ENCODE assay signal across 14 cellular contexts in the genomic region with DNA sequence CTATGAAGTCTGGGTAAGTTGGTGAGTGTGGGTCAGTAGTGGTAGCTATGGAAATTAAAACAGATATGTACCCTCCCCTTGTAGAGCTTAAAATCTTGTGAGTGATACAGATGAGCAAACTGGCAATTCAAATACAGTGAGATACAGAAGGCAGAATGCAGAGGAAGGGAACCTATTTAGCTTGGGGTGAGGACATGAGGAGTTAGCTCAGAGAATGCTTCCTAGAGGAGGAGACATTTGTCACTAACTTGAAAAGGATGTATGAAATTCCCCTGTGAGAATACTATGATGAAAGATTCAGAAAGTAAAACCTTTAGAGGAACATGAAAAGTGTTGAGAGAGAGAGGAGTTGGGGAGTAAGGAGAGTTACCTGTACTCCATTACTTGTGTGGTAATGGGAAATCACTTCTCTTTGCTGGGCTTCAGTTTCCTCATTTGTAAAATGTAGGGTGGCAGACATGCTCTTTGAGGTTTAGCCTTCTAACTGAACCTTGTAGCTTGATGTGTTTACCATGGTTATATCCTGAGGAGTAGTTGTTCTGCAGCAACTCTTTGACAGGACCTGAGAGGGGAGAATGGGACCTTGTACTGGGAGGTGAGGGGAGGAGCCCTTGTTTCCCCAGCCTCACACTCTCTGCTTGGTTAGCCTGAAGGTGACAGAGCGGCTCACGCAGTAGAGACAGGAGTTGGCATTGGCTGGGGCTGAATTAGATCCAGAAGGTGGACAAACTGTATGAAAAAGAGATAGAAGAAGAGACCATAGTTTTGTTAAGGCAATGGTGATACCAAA. TPM values are rescaled to one million over a fixed set of nuclear protein-coding genes. Genes with fewer than 3 reads are reported as not detected.
DNase-seq lines count a peak whose midpoint lies in the region; ATAC-seq, FAIRE-seq and TF ChIP-seq lines count a peak whose summit lies in the region.
"Had no signal": no experiment of that assay in that cellular context is flagged by ENCODE, and none has a peak within 500 bp of the region (broad histone marks: within the 10 kb centered on the region; RNA-seq: fewer than 3 reads in every experiment).

No MANE protein-coding gene starts in this region.

- FAIRE-seq in GM12891 (lab: Jason Lieb, UNC): peak; percentile 87

- no peak overlapping the region for H3K27ac ChIP-seq in hepatocyte
- H3K27ac ChIP-seq in effector memory CD4-positive, alpha-beta T cell (ENCODE audit: insufficient read depth, low read length, poor library complexity, severe bottlenecking): no peak overlapping the region

- WGBS in hepatocyte (ENCODE audit: low lambda C conversion rate, missing lambda C conversion rate): 82% methylated on average over 2 of the region's 2 CpGs

- H3K36me3 ChIP-seq in hepatocyte (replicated peaks; ENCODE audit: insufficient read depth, low read depth): no peaks in the 10 kb centered on the region
- H3K36me3 ChIP-seq in effector memory CD4-positive, alpha-beta T cell (ENCODE audit: control insufficient read depth, insufficient read depth, low read length): no peaks in the 10 kb centered on the region
- H3K36me3 ChIP-seq: uterus had no signal

- no peaks in the 10 kb centered on the region for H4K20me1 ChIP-seq in hepatocyte (ENCODE audit: insufficient read depth, poor library complexity, severe bottlenecking)

- no peaks in the 10 kb centered on the region for H3K27me3 ChIP-seq in hepatocyte
- no peaks in the 10 kb centered on the region for H3K27me3 ChIP-seq in effector memory CD4-positive, alpha-beta T cell (replicated peaks; ENCODE audit: control insufficient read depth, insufficient read depth, low read length, poor library complexity, severe bottlenecking)
- H3K27me3 ChIP-seq: uterus had no signal

- no peak for TF ChIP-seq CTCF in hepatocyte (IDR thresholded peaks at IDR 0.05; ENCODE audit: poor library complexity)

- no peak overlapping the region for H3K4me3 ChIP-seq in hepatocyte
- H3K4me3 ChIP-seq in effector memory CD4-positive, alpha-beta T cell (ENCODE audit: insufficient read depth, low read depth, low read length, poor library complexity, severe bottlenecking): no peak overlapping the region
- H3K4me3 ChIP-seq: uterus had no signal

- no peak overlapping the region for H3K4me2 ChIP-seq in hepatocyte
- H3K4me2 ChIP-seq: SK-N-SH had no signal

- no peak for TF ChIP-seq POLR2A in GM12891 (IDR thresholded peaks at IDR 0.05; ENCODE audit: low read depth, low read length)

- H3K9me2 ChIP-seq in hepatocyte (replicated peaks; ENCODE audit: insufficient read depth): no peaks in the 10 kb centered on the region
- H3K9me2 ChIP-seq: SK-N-SH had no signal

- DNase-seq in GM12891 (ENCODE audit: insufficient read length, low spot score): no peak
- DNase-seq in hepatocyte (ENCODE audit: low spot score): peak; percentile 48
- DNase-seq in NCI-H82 treated with DMSO at 0.1 percent for 48 hours (lab: John Stamatoyannopoulos, UW; ENCODE audit: unreplicated experiment): no peak
- DNase-seq in effector memory CD4-positive, alpha-beta T cell: no peak
- DNase-seq in NCI-H2029 treated with DMSO at 0.1 percent for 48 hours (lab: John Stamatoyannopoulos, UW): no peak
- DNase-seq in COLO829 (ENCODE audit: low spot score): no peak
- DNase-seq: activated naive CD8-positive, alpha-beta T cell treated with anti-CD3 and anti-CD28 coated beads, Interleukin-2, amount 50 U/mL, for 24 hours; activated T-cell treated with anti-CD3 and anti-CD28 coated beads, Interleukin-2, amount 50 U/mL, for 1 hour; MM.1S; SK-N-SH; stimulated activated CD4-positive, alpha-beta T cell treated with anti-CD3 and anti-CD28 coated beads, Interleukin-15, amount 100 ng/mL, for 24 hours; uterus had no signal

- H2AFZ ChIP-seq in hepatocyte: no peak overlapping the region

- H3K4me1 ChIP-seq in hepatocyte (ENCODE audit: insufficient read depth): no peaks in the 10 kb centered on the region
- no peaks in the 10 kb centered on the region for H3K4me1 ChIP-seq in effector memory CD4-positive, alpha-beta T cell (ENCODE audit: control insufficient read depth, insufficient read depth, low read length, poor library complexity, severe bottlenecking)
- H3K4me1 ChIP-seq: uterus had no signal

- H3K79me2 ChIP-seq in hepatocyte: peaks cover 82% of the 10 kb centered on the region

- H3K9me3 ChIP-seq in hepatocyte (ENCODE audit: low read depth): no peaks in the 10 kb centered on the region
- no peaks in the 10 kb centered on the region for H3K9me3 ChIP-seq in effector memory CD4-positive, alpha-beta T cell (ENCODE audit: control insufficient read depth, low read length)
- H3K9me3 ChIP-seq: SK-N-SH, uterus had no signal

- ATAC-seq in GM21360 (IDR thresholded peaks at IDR 0.05; ENCODE audit: unreplicated experiment) (peak; percentile 44), HG03135 (IDR thresholded peaks at IDR 0.05; ENCODE audit: unreplicated experiment) (peak; percentile 36)
- ATAC-seq: activated naive CD8-positive, alpha-beta T cell treated with anti-CD3 and anti-CD28 coated beads, Interleukin-2, amount 50 U/mL, for 24 hours had no signal

TF ChIP-seq in GM12891, 5 proteins besides CTCF, POLR2A, EP300 and RAD21:
- TF ChIP-seq POLR2AphosphoS5 (IDR thresholded peaks at IDR 0.05; ENCODE audit: low read depth, low read length) (no peak), PAX5 (IDR thresholded peaks at IDR 0.05; ENCODE audit: insufficient read depth, low read length, severe bottlenecking) (no peak), TAF1 (IDR thresholded peaks at IDR 0.05; ENCODE audit: low read depth, low read length) (no peak), SPI1 (IDR thresholded peaks at IDR 0.05; ENCODE audit: low read depth, low read length) (no peak), POU2F2 (IDR thresholded peaks at IDR 0.05; ENCODE audit: low read depth, low read length) (no peak)

RNA-seq across cellular contexts. Expression of gene SWAP70, which starts 17.9 kb away (rescaled TPM):
- 25.1 TPM for polyA plus RNA-seq in GM12891 (2012; ENCODE audit: low read depth, missing spikeins)
- total RNA-seq in hepatocyte: 16.3 and 17.3 TPM in 2 replicates
- 15.6 and 16.8 TPM in 2 replicates for polyA plus RNA-seq in hepatocyte
